Comparison of ENCODE assay signal across 25 cellular contexts in the genomic region with DNA sequence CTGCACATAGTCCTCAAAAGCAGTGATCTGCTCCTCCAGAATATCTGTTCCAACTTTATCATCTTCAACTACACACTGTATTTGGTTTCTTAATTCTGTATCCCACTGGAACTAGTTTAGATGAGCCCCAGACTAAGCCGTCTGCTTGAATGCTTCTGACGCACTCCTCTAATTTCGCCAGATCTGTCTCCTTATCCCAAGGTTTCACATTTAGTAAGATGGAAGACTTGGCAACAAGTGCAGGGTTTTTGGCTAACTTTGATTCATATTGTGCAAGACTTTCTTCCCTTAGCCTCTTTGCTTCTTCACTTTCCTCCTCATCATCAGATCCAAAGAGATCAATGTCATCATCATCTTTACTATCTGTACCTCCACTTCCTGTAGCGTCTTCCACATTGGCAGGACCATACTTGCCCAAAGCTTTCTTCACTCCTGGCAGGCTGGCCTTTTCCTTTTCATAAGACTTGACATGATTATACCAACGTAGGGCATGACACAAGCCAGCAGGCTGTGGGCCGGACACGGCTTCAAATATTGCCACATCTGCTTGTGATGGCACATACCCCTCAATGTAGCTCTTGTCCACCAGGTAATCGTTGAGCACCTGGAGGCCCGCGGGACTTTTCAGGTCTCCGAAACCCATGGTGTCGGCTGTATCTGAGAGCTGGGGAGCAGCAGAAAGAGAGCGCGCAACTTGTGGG.
"Had no signal": no experiment of that assay in that cellular context is flagged by ENCODE, and none has a peak within 500 bp of the region (broad histone marks: within the 10 kb centered on the region; RNA-seq: fewer than 3 reads in every experiment).

No MANE protein-coding gene starts in this region.

- H3K9me3 Mint-ChIP-seq: activated CD4-positive, alpha-beta memory T cell treated with anti-CD3 and anti-CD28 coated beads, Interleukin-2, amount 10 ng/mL, durations not matched to agents 7 days and 5 days; activated naive CD8-positive, alpha-beta T cell treated with anti-CD3 and anti-CD28 coated beads, Interleukin-2, amount 50 U/mL, for 24 hours; activated T-helper 1 cell treated with anti-CD3 and anti-CD28 coated beads, Interleukin-12 subunit alpha, Interleukin-12 subunit beta, Interleukin-2, Interleukin-4 antibody, amounts not matched to agents 30 ng/mL and 10 ng/mL and 1 ng/mL, durations not matched to agents 14 hours and 24 hours and 36 hours; brain; central memory CD8-positive, alpha-beta T cell; nephron progenitor cell; stimulated activated naive CD8-positive, alpha-beta T cell treated with anti-CD3 and anti-CD28 coated beads, Interleukin-15, Interleukin-2, amounts not matched to agents 100 ng/mL and 50 ng/mL, for 24 hours had no signal

- H3K4me3 ChIP-seq: coronary artery, esophagus squamous epithelium, lower lobe of right lung, mucosa of descending colon, tibial nerve had no signal

- H3K36me3 ChIP-seq: esophagus squamous epithelium, lower lobe of right lung, tibial nerve had no signal

- H3K27ac Mint-ChIP-seq: activated CD4-positive, alpha-beta memory T cell treated with anti-CD3 and anti-CD28 coated beads, Interleukin-2, amount 10 ng/mL, durations not matched to agents 7 days and 5 days; activated naive CD8-positive, alpha-beta T cell treated with anti-CD3 and anti-CD28 coated beads, Interleukin-2, amount 50 U/mL, for 24 hours; activated T-helper 1 cell treated with anti-CD3 and anti-CD28 coated beads, Interleukin-12 subunit alpha, Interleukin-12 subunit beta, Interleukin-2, Interleukin-4 antibody, amounts not matched to agents 30 ng/mL and 10 ng/mL and 1 ng/mL, durations not matched to agents 14 hours and 24 hours and 36 hours; brain; nephron progenitor cell; stimulated activated naive CD8-positive, alpha-beta T cell treated with anti-CD3 and anti-CD28 coated beads, Interleukin-15, Interleukin-2, amounts not matched to agents 100 ng/mL and 50 ng/mL, for 24 hours; T-helper 17 cell had no signal

- H3K36me3 Mint-ChIP-seq: brain had no signal

- ATAC-seq: activated naive CD8-positive, alpha-beta T cell treated with anti-CD3 and anti-CD28 coated beads, Interleukin-2, amount 50 U/mL, for 24 hours; foreskin keratinocyte; left colon; lower lobe of right lung; mucosa of descending colon; T-helper 17 cell had no signal

- H3K27me3 ChIP-seq: esophagus squamous epithelium, foreskin keratinocyte, tibial nerve had no signal

- H3K27me3 Mint-ChIP-seq: activated CD4-positive, alpha-beta memory T cell treated with anti-CD3 and anti-CD28 coated beads, Interleukin-2, amount 10 ng/mL, durations not matched to agents 7 days and 5 days; activated naive CD8-positive, alpha-beta T cell treated with anti-CD3 and anti-CD28 coated beads, Interleukin-2, amount 50 U/mL, for 24 hours; brain; central memory CD8-positive, alpha-beta T cell; stimulated activated naive CD8-positive, alpha-beta T cell treated with anti-CD3 and anti-CD28 coated beads, Interleukin-15, Interleukin-2, amounts not matched to agents 100 ng/mL and 50 ng/mL, for 24 hours; T-helper 17 cell had no signal

- DNase-seq: activated CD4-positive, alpha-beta memory T cell treated with anti-CD3 and anti-CD28 coated beads, Interleukin-2, amount 10 ng/mL, durations not matched to agents 7 days and 5 days; activated CD4-positive, alpha-beta T cell treated with anti-CD3 and anti-CD28 coated beads for 48 hours; activated CD4-positive, CD25-positive, alpha-beta regulatory T cell; activated gamma-delta T cell; activated naive CD4-positive, alpha-beta T cell treated with anti-CD3 and anti-CD28 coated beads, Interleukin-2, amount 50 U/mL, for 16 hours; activated naive CD8-positive, alpha-beta T cell treated with anti-CD3 and anti-CD28 coated beads, Interleukin-2, amount 50 U/mL, for 24 hours; aorta; esophagus squamous epithelium; foreskin keratinocyte; glutamatergic neuron; hippocampal formation; left colon; lower lobe of right lung; mesendoderm; mucosa of descending colon; nephron progenitor cell; occipital lobe; stimulated activated CD4-positive, alpha-beta T cell treated with anti-CD3 and anti-CD28 coated beads, Interleukin-1b, Interleukin-23, amount 100 ng/mL, for 48 hours; T-helper 17 cell had no signal

- H3K4me1 Mint-ChIP-seq: activated CD4-positive, alpha-beta memory T cell treated with anti-CD3 and anti-CD28 coated beads, Interleukin-2, amount 10 ng/mL, durations not matched to agents 7 days and 5 days; brain; central memory CD8-positive, alpha-beta T cell had no signal

- H3K4me1 ChIP-seq: esophagus squamous epithelium, foreskin keratinocyte, lower lobe of right lung, tibial nerve had no signal

- H3K4me3 Mint-ChIP-seq: activated CD4-positive, alpha-beta memory T cell treated with anti-CD3 and anti-CD28 coated beads, Interleukin-2, amount 10 ng/mL, durations not matched to agents 7 days and 5 days; activated naive CD8-positive, alpha-beta T cell treated with anti-CD3 and anti-CD28 coated beads, Interleukin-2, amount 50 U/mL, for 24 hours; activated T-helper 1 cell treated with anti-CD3 and anti-CD28 coated beads, Interleukin-12 subunit alpha, Interleukin-12 subunit beta, Interleukin-2, Interleukin-4 antibody, amounts not matched to agents 30 ng/mL and 10 ng/mL and 1 ng/mL, durations not matched to agents 14 hours and 24 hours and 36 hours; brain; central memory CD8-positive, alpha-beta T cell; nephron progenitor cell; stimulated activated naive CD8-positive, alpha-beta T cell treated with anti-CD3 and anti-CD28 coated beads, Interleukin-15, Interleukin-2, amounts not matched to agents 100 ng/mL and 50 ng/mL, for 24 hours; T-helper 17 cell had no signal

- H3K9me3 ChIP-seq: esophagus squamous epithelium, lower lobe of right lung, mucosa of descending colon, tibial nerve had no signal

- H3K27ac ChIP-seq: coronary artery, esophagus squamous epithelium, foreskin keratinocyte, lower lobe of right lung, tibial nerve had no signal
